ENCODE assay signal across 12 cellular contexts in the genomic region with DNA sequence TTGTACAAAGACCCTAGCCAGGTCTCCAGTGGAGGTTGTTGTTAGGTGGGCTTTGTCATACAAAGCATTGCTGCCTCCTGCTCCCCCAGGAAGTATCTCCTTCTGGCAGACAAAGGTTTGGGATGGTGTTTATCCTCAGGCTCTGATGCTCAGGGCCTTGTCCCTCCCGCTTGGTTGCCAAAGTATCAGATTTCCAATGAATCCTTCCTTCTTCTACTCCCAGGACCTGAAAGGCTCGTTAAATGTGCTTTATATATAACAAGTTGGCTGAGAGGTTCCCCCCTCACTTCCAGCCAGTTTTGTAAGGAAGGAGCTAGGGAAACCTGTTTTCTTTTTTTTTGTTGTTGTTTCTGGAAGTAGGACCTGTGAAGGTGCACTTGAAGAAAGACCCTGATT. TPM values are rescaled to one million over a fixed set of nuclear protein-coding genes. Genes with fewer than 3 reads are reported as not detected.
DNase-seq lines count a peak whose midpoint lies in the region; TF ChIP-seq lines count a peak whose summit lies in the region.
"Had no signal": no experiment of that assay in that cellular context is flagged by ENCODE, and none has a peak within 500 bp of the region (broad histone marks: within the 10 kb centered on the region; RNA-seq: fewer than 3 reads in every experiment).

No MANE protein-coding gene starts in this region.

- H3K27ac Mint-ChIP-seq in Caco-2 (ENCODE audit: unreplicated experiment) (peak overlapping the region; percentile 90), endodermal cell (peak overlapping the region; percentile 96)
- H3K27ac Mint-ChIP-seq in activated naive CD4-positive, alpha-beta T cell treated with anti-CD3 and anti-CD28 coated beads, Interleukin-2, amount 10 ng/mL, durations not matched to agents 7 days and 5 days, result no peak overlapping the region
- H3K27ac Mint-ChIP-seq: activated CD4-positive, alpha-beta T cell treated with anti-CD3 and anti-CD28 coated beads for 36 hours; immature natural killer cell had no signal

- H3K4me1 ChIP-seq in Caco-2 (peaks cover 66% of the 10 kb centered on the region), endodermal cell (ENCODE audit: control insufficient read depth, insufficient read depth, low read length) (peaks cover 13% of the 10 kb centered on the region), osteoblast (ENCODE audit: insufficient read depth, low read length) (peaks cover 40% of the 10 kb centered on the region), adrenal gland (replicated peaks in 1 of 2) (peaks cover 0 to 7% of the 10 kb centered on the region in 2 donors)

- CTCF ChIA-PET in Caco-2 (lab: Charles Lee), result interaction anchor here (1.4 kb wide), 1 partner anchor 39 kb away, joined by 4 read pairs; no protein-coding TSS in a partner anchor
- CTCF ChIA-PET in activated naive CD4-positive, alpha-beta T cell treated with anti-CD3 and anti-CD28 coated beads, Interleukin-2, amount 10 ng/mL, durations not matched to agents 7 days and 5 days (lab: Charles Lee), result interaction anchor here (1.1 kb wide), 1 partner anchor 53 kb away, joined by 3 read pairs; no protein-coding TSS in a partner anchor

- H3K9me3 ChIP-seq in Caco-2 (no peaks in the 10 kb centered on the region), endodermal cell (ENCODE audit: control insufficient read depth, low read length) (no peaks in the 10 kb centered on the region), osteoblast (ENCODE audit: low read depth, low read length) (no peaks in the 10 kb centered on the region), adrenal gland (replicated peaks in 1 of 3) (no peaks in the 10 kb centered on the region)
- H3K9me3 ChIP-seq: Peyer's patch had no signal

- intact Hi-C loops in Caco-2 (cut with micrococcal nuclease; ENCODE audit: unreplicated experiment), result loop anchor here (1.0 to 2.0 kb wide), 2 partner anchors 14 to 31 kb away; a partner anchor contains a TSS
- intact Hi-C loops in adrenal gland (cut with DNase I), result no loop called here

- TF ChIP-seq CTCF in Caco-2 (IDR thresholded peaks at IDR 0.05; ENCODE audit: insufficient read depth in 1 of 2, low read depth in 1 of 2, low read length in 1 of 2, severe bottlenecking in 1 of 2, unreplicated experiment in 1 of 2) (no peak), endodermal cell (conservative IDR thresholded peaks at IDR 0.05) (no peak), osteoblast (IDR thresholded peaks at IDR 0.05; ENCODE audit: extremely low read depth, low read depth, low read length) (no peak), adrenal gland (IDR thresholded peaks at IDR 0.05) (no peak)

- no peak for TF ChIP-seq POLR2A in adrenal gland (IDR thresholded peaks at IDR 0.05)

- 43% methylated on average over 2 of the region's 2 CpGs; no CpG with 5 or more reads in 1 of the 2 experiments for WGBS in endodermal cell (ENCODE audit: insufficient coverage in 1 of 2, insufficient read length in 1 of 2), 2 experiments
- WGBS in adrenal gland, 4 donors, result 54 to 73% (median 65%) methylated on average over 2 of the region's 2 CpGs

- H3K27me3 Mint-ChIP-seq in Caco-2 (ENCODE audit: insufficient read depth, unreplicated experiment) (no peaks in the 10 kb centered on the region), endodermal cell (ENCODE audit: insufficient read depth) (no peaks in the 10 kb centered on the region)
- H3K27me3 Mint-ChIP-seq in activated naive CD4-positive, alpha-beta T cell treated with anti-CD3 and anti-CD28 coated beads, Interleukin-2, amount 10 ng/mL, durations not matched to agents 7 days and 5 days, result peaks cover 16% of the 10 kb centered on the region
- H3K27me3 Mint-ChIP-seq: activated CD4-positive, alpha-beta T cell treated with anti-CD3 and anti-CD28 coated beads for 36 hours had no signal

- H3K4me1 Mint-ChIP-seq in Caco-2 (ENCODE audit: low read depth, unreplicated experiment) (peaks cover 32% of the 10 kb centered on the region), endodermal cell (peaks cover 52% of the 10 kb centered on the region)
- peaks cover 16% of the 10 kb centered on the region for H3K4me1 Mint-ChIP-seq in activated naive CD4-positive, alpha-beta T cell treated with anti-CD3 and anti-CD28 coated beads, Interleukin-2, amount 10 ng/mL, durations not matched to agents 7 days and 5 days

- H3K4me3 ChIP-seq in Caco-2 (ENCODE audit: low read depth, low read length), result no peak overlapping the region
- peak overlapping the region; percentile 16 for H3K4me3 ChIP-seq in endodermal cell (ENCODE audit: low read length)
- H3K4me3 ChIP-seq in osteoblast (ENCODE audit: insufficient read depth, low read length), result no peak overlapping the region
- H3K4me3 ChIP-seq in adrenal gland, result no peak overlapping the region
- H3K4me3 ChIP-seq: Peyer's patch had no signal

- POLR2A ChIA-PET in Caco-2 (lab: Charles Lee), result interaction anchor here (0.8 to 2.0 kb wide), 2 partner anchors 14 to 32 kb away, joined by 4 to 16 read pairs; a partner anchor contains a TSS

- peaks cover 21% of the 10 kb centered on the region for H3K36me3 Mint-ChIP-seq in Caco-2 (ENCODE audit: insufficient read depth, unreplicated experiment)
- H3K36me3 Mint-ChIP-seq in endodermal cell (ENCODE audit: low read depth), result peaks cover 3% of the 10 kb centered on the region
- no peaks in the 10 kb centered on the region for H3K36me3 Mint-ChIP-seq in activated naive CD4-positive, alpha-beta T cell treated with anti-CD3 and anti-CD28 coated beads, Interleukin-2, amount 10 ng/mL, durations not matched to agents 7 days and 5 days
- H3K36me3 Mint-ChIP-seq: immature natural killer cell had no signal

- H3K9me3 Mint-ChIP-seq in Caco-2 (ENCODE audit: unreplicated experiment), result no peaks in the 10 kb centered on the region
- no peaks in the 10 kb centered on the region for H3K9me3 Mint-ChIP-seq in endodermal cell
- H3K9me3 Mint-ChIP-seq in activated naive CD4-positive, alpha-beta T cell treated with anti-CD3 and anti-CD28 coated beads, Interleukin-2, amount 10 ng/mL, durations not matched to agents 7 days and 5 days, result no peaks in the 10 kb centered on the region
- H3K9me3 Mint-ChIP-seq: immature natural killer cell had no signal

- H3K27ac ChIP-seq in endodermal cell (ENCODE audit: low read depth, low read length) (peak overlapping the region; percentile 74), osteoblast (ENCODE audit: low read depth, low read length) (peak overlapping the region; percentile 35), adrenal gland (no peak overlapping the region)

- peaks cover 45% of the 10 kb centered on the region for H4K20me1 ChIP-seq in osteoblast (ENCODE audit: insufficient read depth, low read length)

- no peak overlapping the region for H3K9ac ChIP-seq in endodermal cell (ENCODE audit: extremely low read depth, low read length, poor library complexity, severe bottlenecking)

- no peaks in the 10 kb centered on the region for H3K27me3 ChIP-seq in Caco-2 (replicated peaks; ENCODE audit: control insufficient read depth, insufficient read depth, low read length)
- no peaks in the 10 kb centered on the region for H3K27me3 ChIP-seq in endodermal cell (ENCODE audit: control insufficient read depth, insufficient read depth, low read length, poor library complexity, severe bottlenecking)
- no peaks in the 10 kb centered on the region for H3K27me3 ChIP-seq in osteoblast (ENCODE audit: insufficient read depth, low read length)
- no peaks in the 10 kb centered on the region for H3K27me3 ChIP-seq in adrenal gland
- H3K27me3 ChIP-seq: Peyer's patch had no signal

- H3K4me3 Mint-ChIP-seq in Caco-2 (ENCODE audit: unreplicated experiment), result peak overlapping the region; percentile 67
- H3K4me3 Mint-ChIP-seq in endodermal cell, result peak overlapping the region; percentile 36
- H3K4me3 Mint-ChIP-seq in activated naive CD4-positive, alpha-beta T cell treated with anti-CD3 and anti-CD28 coated beads, Interleukin-2, amount 10 ng/mL, durations not matched to agents 7 days and 5 days, result no peak overlapping the region
- H3K4me3 Mint-ChIP-seq: activated CD4-positive, alpha-beta T cell treated with anti-CD3 and anti-CD28 coated beads for 36 hours; immature natural killer cell had no signal

- peaks cover 80% of the 10 kb centered on the region for H3K79me2 ChIP-seq in osteoblast (ENCODE audit: insufficient read depth, low read length)

- no peak overlapping the region for H2AFZ ChIP-seq in osteoblast (ENCODE audit: low read length)

- DNase-seq in Caco-2 (no peak), M059J (ENCODE audit: low read depth) (peak; percentile 81), endodermal cell (peak; percentile 78), osteoblast (ENCODE audit: insufficient read length, low spot score, missing footprints) (no peak), D341Med (ENCODE audit: low spot score) (no peak), adrenal gland (no peak), 8988T (no peak)
- DNase-seq in activated naive CD4-positive, alpha-beta T cell treated with anti-CD3 and anti-CD28 coated beads, Interleukin-2, amount 10 ng/mL, durations not matched to agents 7 days and 5 days, result no peak
- DNase-seq: activated CD4-positive, alpha-beta T cell treated with anti-CD3 and anti-CD28 coated beads for 36 hours; activated naive CD4-positive, alpha-beta T cell treated with anti-CD3 and anti-CD28 coated beads, Interleukin-2, amount 50 U/mL, for 16 hours; immature natural killer cell; Peyer's patch had no signal

- H3K36me3 ChIP-seq in Caco-2 (ENCODE audit: control insufficient read depth, insufficient read depth, low read length) (no peaks in the 10 kb centered on the region), endodermal cell (ENCODE audit: control insufficient read depth, insufficient read depth, low read length) (no peaks in the 10 kb centered on the region), osteoblast (ENCODE audit: insufficient read depth, low read length) (no peaks in the 10 kb centered on the region), adrenal gland (replicated peaks in 1 of 2) (no peaks in the 10 kb centered on the region)
- H3K36me3 ChIP-seq: Peyer's patch had no signal

- TSS peak; percentile 55 for BruUV-seq in Caco-2 (replicated peaks; lab: Mats Ljungman, UMichigan)

- no peak overlapping the region for H3K4me2 ChIP-seq in osteoblast (ENCODE audit: insufficient read depth, low read length)

RNA-seq across cellular contexts. Expression of a gene that starts 14.4 kb away (rescaled TPM):
- total RNA-seq in Caco-2 (2022) (175 and 180 TPM in 2 replicates), endodermal cell (100 to 1,000 TPM; 167 to 183 TPM), osteoblast (183 and 190 TPM in 2 replicates), adrenal gland (10 to 100 TPM in 3 of 8 donors, 1 to 10 TPM in 5; 2.8 to 16.7 (median 7.6) TPM)
- total RNA-seq in M059J (2014; rRNA removed; shearing (Covaris generic)), result 76.3 and 162 TPM in 2 replicates
- polyA plus RNA-seq in endodermal cell (2013, experiment 1 of 2), result 126 TPM
- polyA plus RNA-seq in endodermal cell (2013, experiment 2 of 2), result 121 TPM
- 10 to 100 TPM in 1 of 3 donors, 1 to 10 TPM in 2; 2.8 to 14.2 (median 8.1) TPM for polyA plus RNA-seq in adrenal gland

RNA-seq across cellular contexts. Expression of a gene that starts 31.1 kb away (rescaled TPM):
- total RNA-seq in Caco-2 (2022) (47.7 and 52.7 TPM in 2 replicates), endodermal cell (10 to 100 TPM; 36.6 to 38.0 TPM), osteoblast (17.7 and 20.3 TPM in 2 replicates), adrenal gland (10 to 100 TPM; 16.1 to 51.9 (median 33.3) TPM)
- 14.7 and 21.1 TPM in 2 replicates for total RNA-seq in M059J (2014; rRNA removed; shearing (Covaris generic))
- 40.7 TPM for polyA plus RNA-seq in endodermal cell (2013, experiment 1 of 2)
- polyA plus RNA-seq in endodermal cell (2013, experiment 2 of 2), result 35.4 TPM
- 10 to 100 TPM; 14.2 to 84.9 (median 47.1) TPM for polyA plus RNA-seq in adrenal gland

RNA-seq across cellular contexts. Expression of a gene that starts 31.3 kb away (rescaled TPM):
- total RNA-seq in Caco-2 (2022), result 123 and 124 TPM in 2 replicates
- total RNA-seq in M059J (2014; rRNA removed; shearing (Covaris generic)), result 43.4 and 55.4 TPM in 2 replicates
- total RNA-seq in endodermal cell, result 10 to 100 TPM; 51.6 to 65.2 TPM
- 64.5 TPM for polyA plus RNA-seq in endodermal cell (2013, experiment 1 of 2)
- 63.3 TPM for polyA plus RNA-seq in endodermal cell (2013, experiment 2 of 2)
- total RNA-seq in osteoblast, result 16.2 and 20.6 TPM in 2 replicates
- total RNA-seq in adrenal gland, result 100 to 1,000 TPM in 1 of 8 donors, 10 to 100 TPM in 7; 16.7 to 118 (median 75.1) TPM
- 100 to 1,000 TPM in 2 of 3 donors, 10 to 100 TPM in 1; 65.9 to 143 (median 124) TPM for polyA plus RNA-seq in adrenal gland

RNA-seq across cellular contexts. Expression of a gene that starts 36.9 kb away (rescaled TPM):
- total RNA-seq in Caco-2 (2022) (25.3 and 26.7 TPM in 2 replicates), endodermal cell (10 to 100 TPM; 39.0 to 51.7 TPM), osteoblast (46.9 and 48.5 TPM in 2 replicates), adrenal gland (10 to 100 TPM; 17.9 to 47.2 (median 35.1) TPM)
- 8.3 and 17.7 TPM in 2 replicates for total RNA-seq in M059J (2014; rRNA removed; shearing (Covaris generic))
- polyA plus RNA-seq in endodermal cell (2013, experiment 1 of 2), result 37.9 TPM
- 36.0 TPM for polyA plus RNA-seq in endodermal cell (2013, experiment 2 of 2)
- 10 to 100 TPM; 12.0 to 30.6 (median 19.3) TPM for polyA plus RNA-seq in adrenal gland

Comparison
In these comparisons a context has a peak if more than half of its experiments do, and no peak if none do; other contexts are left out.
1. DNase-seq: peak in M059J (single experiment) and endodermal cell (single experiment); none in Caco-2 (0 of 2), osteoblast (single experiment), D341Med (single experiment), activated naive CD4-positive, alpha-beta T cell treated with anti-CD3 and anti-CD28 coated beads, Interleukin-2, amount 10 ng/mL, durations not matched to agents 7 days and 5 days (single experiment), adrenal gland (0 of 7) and 8988T (single experiment).
2. H3K27ac ChIP-seq: peak in endodermal cell (single experiment) and osteoblast (single experiment); none in adrenal gland (0 of 5).